In genomic region chr7:117997862-117998825, GRCh38 we compare ENCODE assay signal across 20 cellular contexts.
DNase-seq lines count a peak whose midpoint lies in the region; ATAC-seq, FAIRE-seq and TF ChIP-seq lines count a peak whose summit lies in the region.
"Had no signal": no experiment of that assay in that cellular context is flagged by ENCODE, and none has a peak within 500 bp of the region (broad histone marks: within the 10 kb centered on the region; RNA-seq: fewer than 3 reads in every experiment).

No MANE protein-coding gene starts in this region.

- H3K27ac ChIP-seq in A549 (no peak overlapping the region), IMR-90 (ENCODE audit: insufficient read depth, low read length) (no peak overlapping the region), kidney (ENCODE audit: low read depth in 2 of 2, low read length in 2 of 2) (no peak overlapping the region)
- H3K27ac ChIP-seq: thyroid gland had no signal

- H2AK9ac ChIP-seq in IMR-90 (replicated peaks; ENCODE audit: low read depth, low read length, poor library complexity) = no peak overlapping the region

- H3K14ac ChIP-seq in IMR-90 (replicated peaks; ENCODE audit: low read depth, low read length) = no peak overlapping the region

- H3K4me3 ChIP-seq in A549 (no peak overlapping the region), IMR-90 (ENCODE audit: insufficient read depth, low read depth, low read length) (no peak overlapping the region), kidney epithelial cell (ENCODE audit: low read depth, low read length) (no peak overlapping the region), kidney (ENCODE audit: low read length in 2 of 2) (no peak overlapping the region)
- H3K4me3 ChIP-seq: thyroid gland had no signal

- H3K9me3 Mint-ChIP-seq in T-cell (peaks cover 0 to 8% (median 0%) of the 10 kb centered on the region in 3 donors), endothelial cell (ENCODE audit: unreplicated experiment) (no peaks in the 10 kb centered on the region)
- H3K9me3 Mint-ChIP-seq in activated naive CD8-positive, alpha-beta T cell treated with anti-CD3 and anti-CD28 coated beads, Interleukin-2, amount 50 U/mL, for 24 hours = no peaks in the 10 kb centered on the region

- ATAC-seq in A549 (no peak), IMR-90 (ENCODE audit: low read depth) (no peak), T-cell (replicated peaks in 1 of 4) (no peak)
- ATAC-seq in activated naive CD8-positive, alpha-beta T cell treated with anti-CD3 and anti-CD28 coated beads, Interleukin-2, amount 50 U/mL, for 24 hours = no peak
- ATAC-seq: left colon; stimulated activated naive B cell treated with anti-CD40 and anti-IgM and Interleukin-4, amounts not matched to agents 10 μg/mL and 1 μg/mL and 100 μg/mL, for 72 hours had no signal

- H3K36me3 ChIP-seq in IMR-90 (ENCODE audit: control insufficient read depth, insufficient read depth, low read length) (no peaks in the 10 kb centered on the region), kidney epithelial cell (ENCODE audit: control insufficient read depth, insufficient read depth, low read length) (no peaks in the 10 kb centered on the region), kidney (ENCODE audit: control insufficient read depth in 1 of 2, insufficient read depth in 2 of 2, low read length in 2 of 2) (no peaks in the 10 kb centered on the region)
- H3K36me3 ChIP-seq: thyroid gland had no signal

- H3K4me3 Mint-ChIP-seq in T-cell = no peak overlapping the region
- H3K4me3 Mint-ChIP-seq in endothelial cell (ENCODE audit: unreplicated experiment) = no peak overlapping the region
- no peak overlapping the region for H3K4me3 Mint-ChIP-seq in activated naive CD8-positive, alpha-beta T cell treated with anti-CD3 and anti-CD28 coated beads, Interleukin-2, amount 50 U/mL, for 24 hours
- H3K4me3 Mint-ChIP-seq: CD4-positive, CD25-positive, alpha-beta regulatory T cell; stimulated activated naive B cell treated with anti-CD40 and anti-IgM and Interleukin-4, amounts not matched to agents 10 μg/mL and 1 μg/mL and 100 μg/mL, for 72 hours had no signal

- no peaks in the 10 kb centered on the region for H3K79me1 ChIP-seq in IMR-90 (ENCODE audit: low read depth in 1 of 2, low read length in 2 of 2)

- H4K5ac ChIP-seq in IMR-90 (ENCODE audit: low read depth, low read length) = no peak overlapping the region

- H3K27me3 ChIP-seq in IMR-90 (ENCODE audit: control insufficient read depth, insufficient read depth, low read length) (no peaks in the 10 kb centered on the region), kidney epithelial cell (ENCODE audit: control insufficient read depth, insufficient read depth, low read length) (no peaks in the 10 kb centered on the region)
- H3K27me3 ChIP-seq: thyroid gland had no signal

- DNase-seq in A549 (ENCODE audit: low read depth in 1 of 2, low spot score in 1 of 2) = no peak
- DNase-seq in IMR-90 = no peak
- DNase-seq in astrocyte of the hippocampus (ENCODE audit: low read depth, low spot score) = peak; percentile 37
- peak; percentile 55 for DNase-seq in kidney epithelial cell (ENCODE audit: low read depth)
- DNase-seq in kidney = no peak
- no peak for DNase-seq in T-cell
- no peak for DNase-seq in endothelial cell (ENCODE audit: low spot score)
- no peak for DNase-seq in activated naive CD8-positive, alpha-beta T cell treated with anti-CD3 and anti-CD28 coated beads, Interleukin-2, amount 50 U/mL, for 24 hours
- DNase-seq: CD4-positive, CD25-positive, alpha-beta regulatory T cell; GOT3; hypothalamus; KBM-7; left colon; NCI-H1092 treated with DMSO at 0.1 percent for 48 hours; NCI-H2081 treated with DMSO at 0.1 percent for 48 hours; SIG-M5; stimulated activated naive B cell treated with anti-CD40 and anti-IgM and Interleukin-4, amounts not matched to agents 10 μg/mL and 1 μg/mL and 100 μg/mL, for 72 hours; T-helper 9 cell; thyroid gland had no signal

- H3K4me2 ChIP-seq in A549 = peak overlapping the region; percentile 27; the same call in 2 of the 3 replicates
- H3K4me2 ChIP-seq in IMR-90 (ENCODE audit: low read depth, low read length) = no peak overlapping the region

- H3K4me1 Mint-ChIP-seq in T-cell (no peaks in the 10 kb centered on the region), endothelial cell (ENCODE audit: unreplicated experiment) (peaks cover 11% of the 10 kb centered on the region)
- H3K4me1 Mint-ChIP-seq in activated naive CD8-positive, alpha-beta T cell treated with anti-CD3 and anti-CD28 coated beads, Interleukin-2, amount 50 U/mL, for 24 hours = no peaks in the 10 kb centered on the region
- H3K4me1 Mint-ChIP-seq: CD4-positive, CD25-positive, alpha-beta regulatory T cell; stimulated activated naive B cell treated with anti-CD40 and anti-IgM and Interleukin-4, amounts not matched to agents 10 μg/mL and 1 μg/mL and 100 μg/mL, for 72 hours had no signal

- TF ChIP-seq RAD21 in A549 (conservative IDR thresholded peaks at IDR 0.05 in 1 of 2, IDR thresholded peaks at IDR 0.05 in 1 of 2) = no peak
- TF ChIP-seq RAD21 in IMR-90 (IDR thresholded peaks at IDR 0.05; ENCODE audit: low read length) = no peak

- no peak overlapping the region for H3K9ac ChIP-seq in IMR-90 (ENCODE audit: low read depth, low read length)
- no peak overlapping the region for H3K9ac ChIP-seq in kidney (ENCODE audit: low read length in 2 of 2)

- H3K36me3 Mint-ChIP-seq in T-cell (no peaks in the 10 kb centered on the region), endothelial cell (ENCODE audit: low read depth, unreplicated experiment) (no peaks in the 10 kb centered on the region)
- H3K36me3 Mint-ChIP-seq in activated naive CD8-positive, alpha-beta T cell treated with anti-CD3 and anti-CD28 coated beads, Interleukin-2, amount 50 U/mL, for 24 hours (ENCODE audit: low read depth) = no peaks in the 10 kb centered on the region
- H3K36me3 Mint-ChIP-seq: CD4-positive, CD25-positive, alpha-beta regulatory T cell; stimulated activated naive B cell treated with anti-CD40 and anti-IgM and Interleukin-4, amounts not matched to agents 10 μg/mL and 1 μg/mL and 100 μg/mL, for 72 hours had no signal

- no peak for TF ChIP-seq CTCF in A549 (IDR thresholded peaks at IDR 0.05)
- no peak for TF ChIP-seq CTCF in IMR-90 (conservative IDR thresholded peaks at IDR 0.05; ENCODE audit: low read depth, low read length)
- no peak for TF ChIP-seq CTCF in kidney epithelial cell (IDR thresholded peaks at IDR 0.05; ENCODE audit: insufficient read depth, low read length, poor library complexity, severe bottlenecking)
- no peak for TF ChIP-seq CTCF in kidney (IDR thresholded peaks at IDR 0.05; ENCODE audit: borderline replicate concordance, extremely low read depth, insufficient read depth)
- TF ChIP-seq CTCF in endothelial cell (IDR thresholded peaks at IDR 0.05; ENCODE audit: unreplicated experiment) = no peak

- no TSS peak for BruUV-seq in IMR-90 (replicated peaks; lab: Mats Ljungman, UMichigan)

- in situ Hi-C loops in IMR-90 (cut with MboI; ENCODE audit: low sequenced_read_pairs) = no loop called here

- WGBS in A549 (ENCODE audit: missing lambda C conversion rate) = 38% methylated on average over 7 of the region's 7 CpGs
- WGBS in IMR-90 (ENCODE audit: extremely low coverage in 2 of 2, insufficient read length in 1 of 2), 2 experiments = no CpG with 5 or more reads among the region's 7 CpGs

- H2AK5ac ChIP-seq in IMR-90 (ENCODE audit: low read depth, low read length) = no peak overlapping the region

- H4K91ac ChIP-seq in IMR-90 (ENCODE audit: insufficient read depth, low read depth, low read length) = no peak overlapping the region

- CTCF ChIA-PET in A549 (lab: Yijun Ruan, JAX) (no interaction called here), IMR-90 (lab: Yijun Ruan, JAX) (no interaction called here), T-cell (lab: Charles Lee) (interaction anchor here in 1 of 2 donors (0.6 kb wide), 1 partner anchor 367 kb away, joined by 6 read pairs; no protein-coding TSS in a partner anchor)

- H3K4ac ChIP-seq in IMR-90 (ENCODE audit: low read depth, low read length) = no peak overlapping the region

- H4K20me1 ChIP-seq in IMR-90 (ENCODE audit: insufficient read depth, low read length) = no peaks in the 10 kb centered on the region

- H3K9me3 ChIP-seq in A549 = no peaks in the 10 kb centered on the region
- H3K9me3 ChIP-seq in IMR-90 (ENCODE audit: control insufficient read depth, insufficient read depth, low read length) = no peaks in the 10 kb centered on the region
- no peaks in the 10 kb centered on the region for H3K9me3 ChIP-seq in kidney (ENCODE audit: control insufficient read depth in 1 of 2, low read length in 2 of 2)
- H3K9me3 ChIP-seq: thyroid gland had no signal

- H3K56ac ChIP-seq in IMR-90 (ENCODE audit: extremely low read depth, insufficient read depth, low read length) = no peak overlapping the region

- no peak overlapping the region for H2BK15ac ChIP-seq in IMR-90 (ENCODE audit: low read depth, low read length)

- no peak overlapping the region for H3K18ac ChIP-seq in IMR-90 (ENCODE audit: low read depth, low read length)

- H2AFZ ChIP-seq in IMR-90 (replicated peaks; ENCODE audit: low read length, poor library complexity) = no peak overlapping the region

- dilution Hi-C loops in IMR-90 (cut with HindIII; ENCODE audit: low sequenced_read_pairs, unreplicated experiment) = no loop called here

- no peak for TF ChIP-seq POLR2A in A549 (IDR thresholded peaks at IDR 0.05; ENCODE audit: low read length)
- no peak for TF ChIP-seq POLR2A in IMR-90 (IDR thresholded peaks at IDR 0.05; ENCODE audit: low read depth, low read length)

- H3K9me1 ChIP-seq in IMR-90 (ENCODE audit: insufficient read depth, low read length) = no peaks in the 10 kb centered on the region

- no peak overlapping the region for H3K27ac Mint-ChIP-seq in T-cell
- no peak overlapping the region for H3K27ac Mint-ChIP-seq in endothelial cell (ENCODE audit: unreplicated experiment)
- H3K27ac Mint-ChIP-seq in activated naive CD8-positive, alpha-beta T cell treated with anti-CD3 and anti-CD28 coated beads, Interleukin-2, amount 50 U/mL, for 24 hours = no peak overlapping the region
- H3K27ac Mint-ChIP-seq: CD4-positive, CD25-positive, alpha-beta regulatory T cell; stimulated activated naive B cell treated with anti-CD40 and anti-IgM and Interleukin-4, amounts not matched to agents 10 μg/mL and 1 μg/mL and 100 μg/mL, for 72 hours had no signal

- no peak overlapping the region for H4K8ac ChIP-seq in IMR-90 (ENCODE audit: low read depth in 2 of 2, low read length in 2 of 2)

- intact Hi-C loops in IMR-90 (cut with micrococcal nuclease) (loop anchor here (10.0 kb wide), 1 partner anchor 243 kb away; no protein-coding TSS in a partner anchor), kidney (cut with DNase I) (no loop called here)

- POLR2A ChIA-PET in A549 (lab: Yijun Ruan, JAX) = no interaction called here
- POLR2A ChIA-PET in IMR-90 (lab: Charles Lee; ENCODE audit: unreplicated experiment) = no interaction called here
- POLR2A ChIA-PET in T-cell (lab: Charles Lee) = no interaction called here

- H2BK120ac ChIP-seq in IMR-90 (ENCODE audit: low read depth, low read length) = no peak overlapping the region

- TF ChIP-seq EP300 in A549 (IDR thresholded peaks at IDR 0.05) = no peak

- H2BK20ac ChIP-seq in IMR-90 (ENCODE audit: low read depth, low read length) = no peak overlapping the region

- H3K27me3 Mint-ChIP-seq in T-cell = peaks cover 0 to 8% of the 10 kb centered on the region in 2 donors
- peaks cover 2% of the 10 kb centered on the region for H3K27me3 Mint-ChIP-seq in endothelial cell (ENCODE audit: unreplicated experiment)
- H3K27me3 Mint-ChIP-seq in activated naive CD8-positive, alpha-beta T cell treated with anti-CD3 and anti-CD28 coated beads, Interleukin-2, amount 50 U/mL, for 24 hours = peaks cover 3% of the 10 kb centered on the region
- H3K27me3 Mint-ChIP-seq: CD4-positive, CD25-positive, alpha-beta regulatory T cell had no signal

- H2BK5ac ChIP-seq in IMR-90 (ENCODE audit: low read depth, low read length, poor library complexity, severe bottlenecking) = no peak overlapping the region

- H3K23ac ChIP-seq in IMR-90 (ENCODE audit: low read depth, low read length) = no peak overlapping the region

- FAIRE-seq in A549 (lab: Jason Lieb, UNC) (no peak), kidney (lab: Jason Lieb, UNC) (no peak)
- FAIRE-seq: endometrium had no signal

- peaks cover 6% of the 10 kb centered on the region; the same call in 1 of the 3 replicates for H3K4me1 ChIP-seq in A549
- no peaks in the 10 kb centered on the region for H3K4me1 ChIP-seq in IMR-90 (ENCODE audit: control insufficient read depth, insufficient read depth, low read length)
- no peaks in the 10 kb centered on the region for H3K4me1 ChIP-seq in kidney (ENCODE audit: control insufficient read depth in 1 of 2, insufficient read depth in 1 of 2, low read depth in 1 of 2, low read length in 2 of 2)
- H3K4me1 ChIP-seq: thyroid gland had no signal

Comparison
In these comparisons a context has a peak if more than half of its experiments do, and no peak if none do; other contexts are left out.
1. DNase-seq: peak in astrocyte of the hippocampus (single experiment) and kidney epithelial cell (single experiment); none in A549 (0 of 2), IMR-90 (single experiment), kidney (single experiment), T-cell (0 of 34), endothelial cell (single experiment) and activated naive CD8-positive, alpha-beta T cell treated with anti-CD3 and anti-CD28 coated beads, Interleukin-2, amount 50 U/mL, for 24 hours (single experiment).